In genomic region chr3:128788268-128788869, GRCh38 we compare ENCODE assay signal across 10 cellular contexts.
A peak's percentile ranks its signal among the peaks of the same experiment; 100 is the strongest.
DNase-seq lines count a peak whose midpoint lies in the region; ATAC-seq and TF ChIP-seq lines count a peak whose summit lies in the region.
"Had no signal": no experiment of that assay in that cellular context is flagged by ENCODE, and none has a peak within 500 bp of the region (broad histone marks: within the 10 kb centered on the region; RNA-seq: fewer than 3 reads in every experiment).

No MANE protein-coding gene starts in this region.

- H3K9me3 Mint-ChIP-seq in activated T-cell treated with anti-CD3 and anti-CD28 coated beads, Interleukin-2, amount 50 U/mL, for 4 hours = no peaks in the 10 kb centered on the region

- intact Hi-C loops in stomach (cut with DNase I; ENCODE audit: low total_unique reads) = no loop called here

- H4K20me1 ChIP-seq in SU-DHL-6 (ENCODE audit: low read depth, low read length) = no peaks in the 10 kb centered on the region; the same call in 1 of the 2 replicates

- peaks cover 22% of the 10 kb centered on the region for H3K4me1 ChIP-seq in effector memory CD4-positive, alpha-beta T cell (ENCODE audit: control insufficient read depth, insufficient read depth, low read length, poor library complexity, severe bottlenecking)
- H3K4me1 ChIP-seq in stomach = peaks cover 33 to 98% (median 58%) of the 10 kb centered on the region in 4 donors

- no peaks in the 10 kb centered on the region for H3K27me3 Mint-ChIP-seq in activated T-cell treated with anti-CD3 and anti-CD28 coated beads, Interleukin-2, amount 50 U/mL, for 4 hours (ENCODE audit: low read depth)

- H3K36me3 Mint-ChIP-seq in activated T-cell treated with anti-CD3 and anti-CD28 coated beads, Interleukin-2, amount 50 U/mL, for 4 hours (ENCODE audit: insufficient read depth) = peaks cover 2% of the 10 kb centered on the region

- peaks cover 90% of the 10 kb centered on the region for H3K79me2 ChIP-seq in SU-DHL-6 (ENCODE audit: insufficient read depth, low read length)

- H3K36me3 ChIP-seq in SU-DHL-6 (ENCODE audit: low read length) = no peaks in the 10 kb centered on the region
- H3K36me3 ChIP-seq in effector memory CD4-positive, alpha-beta T cell (ENCODE audit: control insufficient read depth, insufficient read depth, low read length) = no peaks in the 10 kb centered on the region
- no peaks in the 10 kb centered on the region for H3K36me3 ChIP-seq in stomach

- peak; percentile 68 to 70 for ATAC-seq in activated T-cell treated with anti-CD3 and anti-CD28 coated beads, Interleukin-2, amount 50 U/mL, for 4 hours

- H3K4me3 Mint-ChIP-seq in activated T-cell treated with anti-CD3 and anti-CD28 coated beads, Interleukin-2, amount 50 U/mL, for 4 hours = peak overlapping the region; percentile 66

- no peak overlapping the region for H2AFZ ChIP-seq in SU-DHL-6 (ENCODE audit: low read depth, low read length, severe bottlenecking)

- H3K9me2 ChIP-seq in SU-DHL-6 (replicated peaks; ENCODE audit: insufficient read depth, low read length) = no peaks in the 10 kb centered on the region

- TF ChIP-seq EP300 in stomach (IDR thresholded peaks at IDR 0.05) = no peak

- peaks cover 85% of the 10 kb centered on the region for H3K4me1 Mint-ChIP-seq in activated T-cell treated with anti-CD3 and anti-CD28 coated beads, Interleukin-2, amount 50 U/mL, for 4 hours (ENCODE audit: low read depth)

- no peak overlapping the region for H3K27ac ChIP-seq in SU-DHL-6 (ENCODE audit: low read depth, low read length)
- peak overlapping the region; percentile 56 for H3K27ac ChIP-seq in effector memory CD4-positive, alpha-beta T cell (ENCODE audit: insufficient read depth, low read length, poor library complexity, severe bottlenecking)
- H3K27ac ChIP-seq in stomach = peak overlapping the region in 3 of 5 donors; percentile 9 to 64 (median 14)

- H3K4me3 ChIP-seq in SU-DHL-6 (ENCODE audit: insufficient read depth, low read length, poor library complexity, severe bottlenecking) = no peak overlapping the region
- peak overlapping the region; percentile 30 for H3K4me3 ChIP-seq in effector memory CD4-positive, alpha-beta T cell (ENCODE audit: insufficient read depth, low read depth, low read length, poor library complexity, severe bottlenecking)
- no peak overlapping the region for H3K4me3 ChIP-seq in stomach

- H3F3A ChIP-seq in SU-DHL-6 (ENCODE audit: insufficient read depth) = peaks cover under 1% of the 10 kb centered on the region; the same call in 1 of the 2 replicates

- no peak overlapping the region for H3K9ac ChIP-seq in SU-DHL-6 (ENCODE audit: low read length)

- H3K4me2 ChIP-seq in SU-DHL-6 (ENCODE audit: low read depth, low read length, poor library complexity, severe bottlenecking) = peak overlapping the region; percentile 21

- TF ChIP-seq POLR2A in stomach (IDR thresholded peaks at IDR 0.05) = no peak

- H3K27me3 ChIP-seq in SU-DHL-6 (ENCODE audit: low read length) (no peaks in the 10 kb centered on the region), stomach (no peaks in the 10 kb centered on the region)
- no peaks in the 10 kb centered on the region for H3K27me3 ChIP-seq in effector memory CD4-positive, alpha-beta T cell (replicated peaks; ENCODE audit: control insufficient read depth, insufficient read depth, low read length, poor library complexity, severe bottlenecking)

- TF ChIP-seq CTCF in SU-DHL-6 (IDR thresholded peaks at IDR 0.05; ENCODE audit: insufficient read depth, low read length, poor library complexity, severe bottlenecking) (no peak), stomach (IDR thresholded peaks at IDR 0.05) (no peak)

- WGBS in stomach, 5 donors = 79 to 87% (median 83%) methylated on average over 5 of the region's 5 CpGs

- DNase-seq in activated T-cell treated with anti-CD3 and anti-CD28 coated beads, Interleukin-2, amount 50 U/mL, for 4 hours = no peak
- no peak for DNase-seq in activated T-cell treated with anti-CD3 and anti-CD28 coated beads, Interleukin-2, amount 50 U/mL, for 1 hour
- no peak for DNase-seq in effector memory CD4-positive, alpha-beta T cell
- no peak for DNase-seq in stomach
- DNase-seq in NCI-H2171 (lab: John Stamatoyannopoulos, UW) = no peak
- no peak for DNase-seq in SIG-M5 (lab: John Stamatoyannopoulos, UW)
- DNase-seq in C1 segment of cervical spinal cord (lab: John Stamatoyannopoulos, UW) = no peak
- DNase-seq: nucleus accumbens, substantia nigra had no signal

- H3K9me3 ChIP-seq in SU-DHL-6 (ENCODE audit: insufficient read depth, low read length) (no peaks in the 10 kb centered on the region), stomach (no peaks in the 10 kb centered on the region)
- no peaks in the 10 kb centered on the region for H3K9me3 ChIP-seq in effector memory CD4-positive, alpha-beta T cell (ENCODE audit: control insufficient read depth, low read length)
